Comparison of ENCODE assay signal across 8 cellular contexts in genomic region chr1:210328746-210329488, GRCh38. TPM values are rescaled to one million over a fixed set of nuclear protein-coding genes. Genes with fewer than 3 reads are reported as not detected.
DNase-seq lines count a peak whose midpoint lies in the region; ATAC-seq, FAIRE-seq and TF ChIP-seq lines count a peak whose summit lies in the region.

HHAT (plus strand) TSS chr1:210328902; CDS start chr1:210348976, 20,074 bp downstream.

- TF ChIP-seq POLR2A in GM12891 (IDR thresholded peaks at IDR 0.05; ENCODE audit: low read depth, low read length) (peak; percentile 64; the same call in 1 of the 2 replicates), K562 (conservative IDR thresholded peaks at IDR 0.05) (no peak)

- H3K27ac ChIP-seq in K562 (ENCODE audit: extremely low read depth, low read depth, low read length) (no peak within 1 kb of the TSS), iPS DF 6.9 (ENCODE audit: low read length) (no peak within 1 kb of the TSS)

- H3K4me3 ChIP-seq in K562 (peak within 1 kb of the TSS; percentile 6; the same call in 1 of the 2 replicates), iPS DF 6.9 (ENCODE audit: low read length) (peak within 1 kb of the TSS; percentile 63; the same call in 1 of the 2 replicates)

- H3K27me3 ChIP-seq in K562 (ENCODE audit: control insufficient read depth in 2 of 2, insufficient read depth in 2 of 2, low read length in 2 of 2) (peaks cover 0 to 17% of the 10 kb centered on the region in 2 experiments; a peak in 2 of 5 replicates), iPS DF 6.9 (ENCODE audit: control insufficient read depth, insufficient read depth, low read length) (peaks cover 50% of the 10 kb centered on the region)

- H3K4me1 ChIP-seq in K562 (replicated peaks in 1 of 2; ENCODE audit: control insufficient read depth in 2 of 2, insufficient read depth in 2 of 2, low read length in 2 of 2) (peaks cover 3 to 10% of the 10 kb centered on the region in 2 experiments; a peak in 2 of 5 replicates), iPS DF 6.9 (ENCODE audit: control insufficient read depth, insufficient read depth, low read length) (no peaks in the 10 kb centered on the region)

- H3K9me1 ChIP-seq in K562 (ENCODE audit: control insufficient read depth, insufficient read depth, low read length), result no peaks in the 10 kb centered on the region

- in situ Hi-C loops in K562 (cut with MboI), result no loop called here

- H3K36me3 ChIP-seq in K562 (ENCODE audit: control insufficient read depth, insufficient read depth, low read length), result no peaks in the 10 kb centered on the region
- no peaks in the 10 kb centered on the region for H3K36me3 ChIP-seq in iPS DF 6.9 (ENCODE audit: control insufficient read depth, insufficient read depth, low read length)

- no peak within 1 kb of the TSS for H3K9ac ChIP-seq in K562 (ENCODE audit: insufficient read depth in 1 of 2, low read depth in 2 of 2, low read length in 2 of 2)

- CTCF ChIA-PET in K562 (lab: Yijun Ruan, JAX; ENCODE audit: low intra/inter-chr PET ratio), result no interaction called here

- ATAC-seq in HG02588 (IDR thresholded peaks at IDR 0.05; ENCODE audit: unreplicated experiment) (peak; percentile 56), K562 (no peak; the same call in 2 of the 3 replicates), sciatic nerve (peak; percentile 95)

- H3K79me2 ChIP-seq in K562 (ENCODE audit: control insufficient read depth, insufficient read depth, low read length), result no peaks in the 10 kb centered on the region

- TF ChIP-seq RAD21 in K562 (CRISPR knock-in tag; conservative IDR thresholded peaks at IDR 0.05 in 1 of 2, IDR thresholded peaks at IDR 0.05 in 1 of 2), result no peak

- H4K20me1 ChIP-seq in K562 (replicated peaks; ENCODE audit: control insufficient read depth, insufficient read depth, low read length), result no peaks in the 10 kb centered on the region

- no peak within 1 kb of the TSS for H2AFZ ChIP-seq in K562 (ENCODE audit: low read depth, low read length)

- BruUV-seq in K562 (replicated peaks; lab: Mats Ljungman, UMichigan), result no TSS peak

- 7% methylated on average over 55 of the region's 88 CpGs for WGBS in K562 (ENCODE audit: insufficient coverage, low coverage, missing lambda C conversion rate)
- WGBS in iPS DF 6.9 (ENCODE audit: insufficient coverage, insufficient read length), result no CpG with 5 or more reads among the region's 88 CpGs

- POLR2A ChIA-PET in K562 (lab: Yijun Ruan, JAX), result interaction anchor here (0.5 kb wide), 1 partner anchor 120 kb away, joined by 3 read pairs; no protein-coding TSS in a partner anchor

- FAIRE-seq in GM12891 (lab: Jason Lieb, UNC) (no peak), K562 (lab: Jason Lieb, UNC) (no peak)

- TF ChIP-seq CTCF in K562 (IDR thresholded peaks at IDR 0.05 in 2 of 3, conservative IDR thresholded peaks at IDR 0.05 in 1 of 3; ENCODE audit: insufficient read depth in 2 of 3, low read depth in 1 of 3, low read length in 3 of 3), result no peak

- no peak for TF ChIP-seq EP300 in K562 (IDR thresholded peaks at IDR 0.05; ENCODE audit: low read length)

- H3K9me3 ChIP-seq in K562 (replicated peaks; ENCODE audit: control insufficient read depth, insufficient read depth, low read depth, low read length), result no peaks in the 10 kb centered on the region
- H3K9me3 ChIP-seq in iPS DF 6.9 (ENCODE audit: control insufficient read depth, insufficient read depth, low read length), result no peaks in the 10 kb centered on the region

- DNase-seq in GM12891 (ENCODE audit: insufficient read length, low spot score) (peak; percentile 68), NCI-H1048 (lab: John Stamatoyannopoulos, UW) (peak; percentile 74), T-helper 2 cell (peak; percentile 32 to 71 (median 49)), K562 (ENCODE audit: extremely low read depth in 1 of 4, low spot score in 3 of 4) (peak in 2 of 4 experiments; percentile 0 to 12), iPS DF 6.9 (ENCODE audit: low read depth, low spot score) (peak; percentile 29), sciatic nerve (ENCODE audit: low spot score) (peak; percentile 87), cortex of kidney (lab: John Stamatoyannopoulos, UW) (no peak)

- intact Hi-C loops in K562 (cut with micrococcal nuclease) (no loop called here), sciatic nerve (cut with DNase I) (no loop called here)

- no peak within 1 kb of the TSS for H3K4me2 ChIP-seq in K562 (ENCODE audit: insufficient read depth, low read length)

TF ChIP-seq in GM12891, 5 proteins besides CTCF, POLR2A, EP300 and RAD21:
- TF ChIP-seq SPI1 (IDR thresholded peaks at IDR 0.05; ENCODE audit: low read depth, low read length), result no peak
- TF ChIP-seq TAF1 (IDR thresholded peaks at IDR 0.05; ENCODE audit: low read depth, low read length), result no peak
- no peak for TF ChIP-seq POU2F2 (IDR thresholded peaks at IDR 0.05; ENCODE audit: low read depth, low read length)
- TF ChIP-seq POLR2AphosphoS5 (IDR thresholded peaks at IDR 0.05; ENCODE audit: low read depth, low read length), result no peak
- TF ChIP-seq PAX5 (IDR thresholded peaks at IDR 0.05; ENCODE audit: insufficient read depth, low read length, severe bottlenecking), result no peak

TF ChIP-seq in K562, 482 proteins besides CTCF, POLR2A, EP300 and RAD21:
- TF ChIP-seq ZNF561 (CRISPR knock-in tag; conservative IDR thresholded peaks at IDR 0.05) (no peak), SP2 (IDR thresholded peaks at IDR 0.05; ENCODE audit: extremely low read depth, low read depth, low read length, poor library complexity, severe bottlenecking) (no peak), HOXB6 (CRISPR knock-in tag; IDR thresholded peaks at IDR 0.05; ENCODE audit: borderline replicate concordance) (no peak), ZKSCAN3 (CRISPR knock-in tag; IDR thresholded peaks at IDR 0.05) (no peak), KDM4B (IDR thresholded peaks at IDR 0.05; ENCODE audit: borderline replicate concordance in 2 of 2, low read depth in 1 of 2) (no peak), SMAD1 (IDR thresholded peaks at IDR 0.05; ENCODE audit: low read depth, low read length, partially characterized antibody) (no peak)
- TF ChIP-seq, protein P1, sequence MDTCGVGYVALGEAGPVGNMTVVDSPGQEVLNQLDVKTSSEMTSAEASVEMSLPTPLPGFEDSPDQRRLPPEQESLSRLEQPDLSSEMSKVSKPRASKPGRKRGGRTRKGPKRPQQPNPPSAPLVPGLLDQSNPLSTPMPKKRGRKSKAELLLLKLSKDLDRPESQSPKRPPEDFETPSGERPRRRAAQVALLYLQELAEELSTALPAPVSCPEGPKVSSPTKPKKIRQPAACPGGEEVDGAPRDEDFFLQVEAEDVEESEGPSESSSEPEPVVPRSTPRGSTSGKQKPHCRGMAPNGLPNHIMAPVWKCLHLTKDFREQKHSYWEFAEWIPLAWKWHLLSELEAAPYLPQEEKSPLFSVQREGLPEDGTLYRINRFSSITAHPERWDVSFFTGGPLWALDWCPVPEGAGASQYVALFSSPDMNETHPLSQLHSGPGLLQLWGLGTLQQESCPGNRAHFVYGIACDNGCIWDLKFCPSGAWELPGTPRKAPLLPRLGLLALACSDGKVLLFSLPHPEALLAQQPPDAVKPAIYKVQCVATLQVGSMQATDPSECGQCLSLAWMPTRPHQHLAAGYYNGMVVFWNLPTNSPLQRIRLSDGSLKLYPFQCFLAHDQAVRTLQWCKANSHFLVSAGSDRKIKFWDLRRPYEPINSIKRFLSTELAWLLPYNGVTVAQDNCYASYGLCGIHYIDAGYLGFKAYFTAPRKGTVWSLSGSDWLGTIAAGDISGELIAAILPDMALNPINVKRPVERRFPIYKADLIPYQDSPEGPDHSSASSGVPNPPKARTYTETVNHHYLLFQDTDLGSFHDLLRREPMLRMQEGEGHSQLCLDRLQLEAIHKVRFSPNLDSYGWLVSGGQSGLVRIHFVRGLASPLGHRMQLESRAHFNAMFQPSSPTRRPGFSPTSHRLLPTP (IDR thresholded peaks at IDR 0.05; ENCODE audit: borderline replicate concordance, extremely low read depth, insufficient read length), result no peak

RNA-seq across cellular contexts. Expression of gene HHAT, which starts in this region (rescaled TPM):
- polyA plus RNA-seq in GM12891 (2012; ENCODE audit: low read depth, missing spikeins), result 1.7 TPM
- total RNA-seq in K562 (2011; cell fraction: chromatin; rRNA removed; ENCODE audit: low replicate concordance), result not detected in 2 replicates
- total RNA-seq in K562 (2011; cell fraction: nucleolus; rRNA removed), result not detected in 2 replicates
- total RNA-seq in K562 (2011; cell fraction: nucleoplasm; rRNA removed), result not detected in 2 replicates
- total RNA-seq in K562 (2014; rRNA removed) (0.12 and 0.14 TPM in 2 replicates), K562 (2014; rRNA removed; fragmentation: Illumina TruSeq; extraction: Trizol) (0.13 and 0.15 TPM in 2 replicates), K562 (2015; rRNA removed; fragmentation: Illumina TruSeq; extraction: Trizol) (0.14 and 0.19 TPM in 2 replicates), K562 (2021) (0.11 and 0.13 TPM in 2 replicates), sciatic nerve (7.7 TPM)
- polyA plus RNA-seq in K562 (2011; rRNA removed) (not detected in 2 replicates), K562 (2014; fragmentation: Illumina TruSeq; extraction: Trizol) (0.10 TPM in 2 replicates), K562 (2014; fragmentation: Nextera tagmentation; extraction: Ambion mirVana) (under 1 TPM; 0.07 to 0.13 TPM), K562 (2014; rRNA removed) (0.16 and 0.23 TPM in 2 replicates)
- not detected in 2 replicates for polyA plus RNA-seq in K562 (2011; cell fraction: cytosol; rRNA removed)
- polyA plus RNA-seq in K562 (2011; cell fraction: nucleus; rRNA removed), result 0.04 TPM in 1 of 2 replicates, not detected in the other
- polyA plus RNA-seq in K562 (2012), result 0.14 and 0.18 TPM in 2 replicates
- polyA minus RNA-seq in K562 (2011; rRNA and poly(A)+ RNA removed), result not detected in 2 replicates
- not detected in 2 replicates for polyA minus RNA-seq in K562 (2011; cell fraction: cytosol; rRNA and poly(A)+ RNA removed)
- not detected in 2 replicates for polyA minus RNA-seq in K562 (2011; cell fraction: nucleus; rRNA and poly(A)+ RNA removed)
